1 cellular context compared by ENCODE assay signal in the genomic region with DNA sequence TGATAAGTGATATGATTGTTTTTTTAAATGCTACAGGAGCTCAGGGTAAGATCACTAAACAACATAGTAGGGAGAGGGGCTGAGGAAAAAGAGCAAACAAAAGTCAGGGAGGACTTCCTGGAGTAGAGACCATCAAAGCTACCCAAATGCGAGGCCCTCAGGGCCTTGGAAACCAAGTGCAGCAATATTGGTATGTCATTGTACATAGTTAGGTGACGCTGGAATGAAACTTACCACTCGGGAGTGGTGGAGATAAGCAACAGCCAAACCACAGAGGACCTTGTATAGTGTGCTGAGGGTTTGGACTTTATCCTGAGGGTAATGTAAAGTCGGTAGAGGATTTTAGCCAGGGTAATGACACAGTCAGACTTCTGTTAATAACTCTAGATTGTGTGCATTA.
TF ChIP-seq lines count a peak whose summit lies in the region.

No MANE protein-coding gene starts in this region.

TF ChIP-seq in HepG2, 621 proteins besides CTCF, POLR2A, EP300 and RAD21 (continued from another document and continues in another):
- TF ChIP-seq, protein P1, sequence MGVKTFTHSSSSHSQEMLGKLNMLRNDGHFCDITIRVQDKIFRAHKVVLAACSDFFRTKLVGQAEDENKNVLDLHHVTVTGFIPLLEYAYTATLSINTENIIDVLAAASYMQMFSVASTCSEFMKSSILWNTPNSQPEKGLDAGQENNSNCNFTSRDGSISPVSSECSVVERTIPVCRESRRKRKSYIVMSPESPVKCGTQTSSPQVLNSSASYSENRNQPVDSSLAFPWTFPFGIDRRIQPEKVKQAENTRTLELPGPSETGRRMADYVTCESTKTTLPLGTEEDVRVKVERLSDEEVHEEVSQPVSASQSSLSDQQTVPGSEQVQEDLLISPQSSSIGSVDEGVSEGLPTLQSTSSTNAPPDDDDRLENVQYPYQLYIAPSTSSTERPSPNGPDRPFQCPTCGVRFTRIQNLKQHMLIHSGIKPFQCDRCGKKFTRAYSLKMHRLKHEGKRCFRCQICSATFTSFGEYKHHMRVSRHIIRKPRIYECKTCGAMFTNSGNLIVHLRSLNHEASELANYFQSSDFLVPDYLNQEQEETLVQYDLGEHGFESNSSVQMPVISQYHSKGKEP (CRISPR knock-in tag; IDR thresholded peaks at IDR 0.05) = no peak
- TF ChIP-seq ZNF3 (CRISPR knock-in tag; IDR thresholded peaks at IDR 0.05) (no peak), TARDBP (CRISPR knock-in tag; IDR thresholded peaks at IDR 0.05) (0 out of 2 replicates have a peak, but pooled peaks have one; percentile 42), HMG20B (CRISPR knock-in tag; conservative IDR thresholded peaks at IDR 0.05) (no peak), DNMT1 (CRISPR knock-in tag; IDR thresholded peaks at IDR 0.05) (no peak), ZNF136 (CRISPR knock-in tag; IDR thresholded peaks at IDR 0.05; ENCODE audit: low read depth) (no peak), CHD4 (IDR thresholded peaks at IDR 0.05; ENCODE audit: borderline replicate concordance, low read length) (no peak), ZNF644 (CRISPR knock-in tag; IDR thresholded peaks at IDR 0.05; ENCODE audit: low read depth) (peak; percentile 10; the same call in 1 of the 2 replicates), ZNF121 (CRISPR knock-in tag; IDR thresholded peaks at IDR 0.05) (no peak), KDM1A (CRISPR knock-in tag; IDR thresholded peaks at IDR 0.05) (peak; percentile 19; the same call in 1 of the 2 replicates), FOXA3 (CRISPR knock-in tag; IDR thresholded peaks at IDR 0.05) (no peak), KLF11 (CRISPR knock-in tag; IDR thresholded peaks at IDR 0.05) (no peak), ZSCAN12 (CRISPR knock-in tag; IDR thresholded peaks at IDR 0.05) (no peak), ZSCAN22 (CRISPR knock-in tag; IDR thresholded peaks at IDR 0.05) (no peak), GABPB1 (CRISPR knock-in tag; IDR thresholded peaks at IDR 0.05) (no peak), HNF4A (CRISPR knock-in tag; IDR thresholded peaks at IDR 0.05) (peak; percentile 65), GATAD2A (CRISPR knock-in tag; IDR thresholded peaks at IDR 0.05) (0 out of 2 replicates have a peak, but pooled peaks have one; percentile 15), ZNF232 (CRISPR knock-in tag; IDR thresholded peaks at IDR 0.05; ENCODE audit: borderline replicate concordance) (no peak), ZNF652 (CRISPR knock-in tag; IDR thresholded peaks at IDR 0.05; ENCODE audit: borderline replicate concordance, low read depth) (no peak), ZNF33A (CRISPR knock-in tag; IDR thresholded peaks at IDR 0.05; ENCODE audit: borderline replicate concordance) (no peak), CBFB (CRISPR knock-in tag; IDR thresholded peaks at IDR 0.05) (peak; percentile 56; the same call in 1 of the 2 replicates), HCFC1 (IDR thresholded peaks at IDR 0.05; ENCODE audit: low read depth, low read length) (no peak), ETV6 (CRISPR knock-in tag; conservative IDR thresholded peaks at IDR 0.05) (no peak), SRSF1 (optimal IDR thresholded peaks at IDR 0.05; ENCODE audit: low read depth, low read length) (no peak), KDM5A (IDR thresholded peaks at IDR 0.05; ENCODE audit: borderline replicate concordance, low read length) (no peak), ZNF543 (CRISPR knock-in tag; IDR thresholded peaks at IDR 0.05) (no peak), NFRKB (IDR thresholded peaks at IDR 0.05) (no peak), LCORL (IDR thresholded peaks at IDR 0.05) (no peak), LCORL (CRISPR knock-in tag; IDR thresholded peaks at IDR 0.05) (no peak), KMT2A (CRISPR knock-in tag; IDR thresholded peaks at IDR 0.05) (no peak), ZBTB7A (CRISPR knock-in tag; IDR thresholded peaks at IDR 0.05) (no peak), RARA (CRISPR knock-in tag; IDR thresholded peaks at IDR 0.05) (no peak), ZMYM4 (CRISPR knock-in tag; IDR thresholded peaks at IDR 0.05) (peak; percentile 30; the same call in 1 of the 2 replicates), NFYC (CRISPR knock-in tag; IDR thresholded peaks at IDR 0.05) (no peak)
- TF ChIP-seq, protein P2, sequence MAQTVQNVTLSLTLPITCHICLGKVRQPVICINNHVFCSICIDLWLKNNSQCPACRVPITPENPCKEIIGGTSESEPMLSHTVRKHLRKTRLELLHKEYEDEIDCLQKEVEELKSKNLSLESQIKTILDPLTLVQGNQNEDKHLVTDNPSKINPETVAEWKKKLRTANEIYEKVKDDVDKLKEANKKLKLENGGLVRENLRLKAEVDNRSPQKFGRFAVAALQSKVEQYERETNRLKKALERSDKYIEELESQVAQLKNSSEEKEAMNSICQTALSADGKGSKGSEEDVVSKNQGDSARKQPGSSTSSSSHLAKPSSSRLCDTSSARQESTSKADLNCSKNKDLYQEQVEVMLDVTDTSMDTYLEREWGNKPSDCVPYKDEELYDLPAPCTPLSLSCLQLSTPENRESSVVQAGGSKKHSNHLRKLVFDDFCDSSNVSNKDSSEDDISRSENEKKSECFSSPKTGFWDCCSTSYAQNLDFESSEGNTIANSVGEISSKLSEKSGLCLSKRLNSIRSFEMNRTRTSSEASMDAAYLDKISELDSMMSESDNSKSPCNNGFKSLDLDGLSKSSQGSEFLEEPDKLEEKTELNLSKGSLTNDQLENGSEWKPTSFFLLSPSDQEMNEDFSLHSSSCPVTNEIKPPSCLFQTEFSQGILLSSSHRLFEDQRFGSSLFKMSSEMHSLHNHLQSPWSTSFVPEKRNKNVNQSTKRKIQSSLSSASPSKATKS (CRISPR knock-in tag; IDR thresholded peaks at IDR 0.05) = no peak
- TF ChIP-seq, protein P3, sequence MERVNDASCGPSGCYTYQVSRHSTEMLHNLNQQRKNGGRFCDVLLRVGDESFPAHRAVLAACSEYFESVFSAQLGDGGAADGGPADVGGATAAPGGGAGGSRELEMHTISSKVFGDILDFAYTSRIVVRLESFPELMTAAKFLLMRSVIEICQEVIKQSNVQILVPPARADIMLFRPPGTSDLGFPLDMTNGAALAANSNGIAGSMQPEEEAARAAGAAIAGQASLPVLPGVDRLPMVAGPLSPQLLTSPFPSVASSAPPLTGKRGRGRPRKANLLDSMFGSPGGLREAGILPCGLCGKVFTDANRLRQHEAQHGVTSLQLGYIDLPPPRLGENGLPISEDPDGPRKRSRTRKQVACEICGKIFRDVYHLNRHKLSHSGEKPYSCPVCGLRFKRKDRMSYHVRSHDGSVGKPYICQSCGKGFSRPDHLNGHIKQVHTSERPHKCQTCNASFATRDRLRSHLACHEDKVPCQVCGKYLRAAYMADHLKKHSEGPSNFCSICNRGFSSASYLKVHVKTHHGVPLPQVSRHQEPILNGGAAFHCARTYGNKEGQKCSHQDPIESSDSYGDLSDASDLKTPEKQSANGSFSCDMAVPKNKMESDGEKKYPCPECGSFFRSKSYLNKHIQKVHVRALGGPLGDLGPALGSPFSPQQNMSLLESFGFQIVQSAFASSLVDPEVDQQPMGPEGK (CRISPR knock-in tag; IDR thresholded peaks at IDR 0.05) = peak; percentile 24; the same call in 1 of the 2 replicates
- TF ChIP-seq, protein P4, sequence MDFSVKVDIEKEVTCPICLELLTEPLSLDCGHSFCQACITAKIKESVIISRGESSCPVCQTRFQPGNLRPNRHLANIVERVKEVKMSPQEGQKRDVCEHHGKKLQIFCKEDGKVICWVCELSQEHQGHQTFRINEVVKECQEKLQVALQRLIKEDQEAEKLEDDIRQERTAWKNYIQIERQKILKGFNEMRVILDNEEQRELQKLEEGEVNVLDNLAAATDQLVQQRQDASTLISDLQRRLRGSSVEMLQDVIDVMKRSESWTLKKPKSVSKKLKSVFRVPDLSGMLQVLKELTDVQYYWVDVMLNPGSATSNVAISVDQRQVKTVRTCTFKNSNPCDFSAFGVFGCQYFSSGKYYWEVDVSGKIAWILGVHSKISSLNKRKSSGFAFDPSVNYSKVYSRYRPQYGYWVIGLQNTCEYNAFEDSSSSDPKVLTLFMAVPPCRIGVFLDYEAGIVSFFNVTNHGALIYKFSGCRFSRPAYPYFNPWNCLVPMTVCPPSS (IDR thresholded peaks at IDR 0.05) = no peak
- TF ChIP-seq, protein P5, sequence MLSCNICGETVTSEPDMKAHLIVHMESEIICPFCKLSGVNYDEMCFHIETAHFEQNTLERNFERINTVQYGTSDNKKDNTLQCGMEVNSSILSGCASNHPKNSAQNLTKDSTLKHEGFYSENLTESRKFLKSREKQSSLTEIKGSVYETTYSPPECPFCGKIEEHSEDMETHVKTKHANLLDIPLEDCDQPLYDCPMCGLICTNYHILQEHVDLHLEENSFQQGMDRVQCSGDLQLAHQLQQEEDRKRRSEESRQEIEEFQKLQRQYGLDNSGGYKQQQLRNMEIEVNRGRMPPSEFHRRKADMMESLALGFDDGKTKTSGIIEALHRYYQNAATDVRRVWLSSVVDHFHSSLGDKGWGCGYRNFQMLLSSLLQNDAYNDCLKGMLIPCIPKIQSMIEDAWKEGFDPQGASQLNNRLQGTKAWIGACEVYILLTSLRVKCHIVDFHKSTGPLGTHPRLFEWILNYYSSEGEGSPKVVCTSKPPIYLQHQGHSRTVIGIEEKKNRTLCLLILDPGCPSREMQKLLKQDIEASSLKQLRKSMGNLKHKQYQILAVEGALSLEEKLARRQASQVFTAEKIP (CRISPR knock-in tag; IDR thresholded peaks at IDR 0.05; ENCODE audit: borderline replicate concordance) = no peak
- TF ChIP-seq, protein P6, sequence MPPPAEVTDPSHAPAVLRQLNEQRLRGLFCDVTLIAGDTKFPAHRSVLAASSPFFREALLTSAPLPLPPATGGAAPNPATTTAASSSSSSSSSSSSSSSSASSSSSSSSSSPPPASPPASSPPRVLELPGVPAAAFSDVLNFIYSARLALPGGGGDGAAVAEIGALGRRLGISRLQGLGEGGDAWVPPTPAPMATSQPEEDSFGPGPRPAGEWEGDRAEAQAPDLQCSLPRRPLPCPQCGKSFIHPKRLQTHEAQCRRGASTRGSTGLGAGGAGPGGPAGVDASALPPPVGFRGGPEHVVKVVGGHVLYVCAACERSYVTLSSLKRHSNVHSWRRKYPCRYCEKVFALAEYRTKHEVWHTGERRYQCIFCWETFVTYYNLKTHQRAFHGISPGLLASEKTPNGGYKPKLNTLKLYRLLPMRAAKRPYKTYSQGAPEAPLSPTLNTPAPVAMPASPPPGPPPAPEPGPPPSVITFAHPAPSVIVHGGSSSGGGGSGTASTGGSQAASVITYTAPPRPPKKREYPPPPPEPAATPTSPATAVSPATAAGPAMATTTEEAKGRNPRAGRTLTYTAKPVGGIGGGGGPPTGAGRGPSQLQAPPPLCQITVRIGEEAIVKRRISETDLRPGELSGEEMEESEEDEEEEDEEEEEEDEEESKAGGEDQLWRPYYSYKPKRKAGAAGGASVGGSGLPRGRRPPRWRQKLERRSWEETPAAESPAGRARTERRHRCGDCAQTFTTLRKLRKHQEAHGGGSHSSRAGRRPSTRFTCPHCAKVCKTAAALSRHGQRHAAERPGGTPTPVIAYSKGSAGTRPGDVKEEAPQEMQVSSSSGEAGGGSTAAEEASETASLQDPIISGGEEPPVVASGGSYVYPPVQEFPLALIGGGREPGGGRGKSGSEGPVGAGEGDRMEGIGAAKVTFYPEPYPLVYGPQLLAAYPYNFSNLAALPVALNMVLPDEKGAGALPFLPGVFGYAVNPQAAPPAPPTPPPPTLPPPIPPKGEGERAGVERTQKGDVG (CRISPR knock-in tag; IDR thresholded peaks at IDR 0.05; ENCODE audit: borderline replicate concordance) = no peak
- TF ChIP-seq, protein P7, sequence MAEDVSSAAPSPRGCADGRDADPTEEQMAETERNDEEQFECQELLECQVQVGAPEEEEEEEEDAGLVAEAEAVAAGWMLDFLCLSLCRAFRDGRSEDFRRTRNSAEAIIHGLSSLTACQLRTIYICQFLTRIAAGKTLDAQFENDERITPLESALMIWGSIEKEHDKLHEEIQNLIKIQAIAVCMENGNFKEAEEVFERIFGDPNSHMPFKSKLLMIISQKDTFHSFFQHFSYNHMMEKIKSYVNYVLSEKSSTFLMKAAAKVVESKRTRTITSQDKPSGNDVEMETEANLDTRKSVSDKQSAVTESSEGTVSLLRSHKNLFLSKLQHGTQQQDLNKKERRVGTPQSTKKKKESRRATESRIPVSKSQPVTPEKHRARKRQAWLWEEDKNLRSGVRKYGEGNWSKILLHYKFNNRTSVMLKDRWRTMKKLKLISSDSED (CRISPR knock-in tag; IDR thresholded peaks at IDR 0.05) = no peak
- TF ChIP-seq, protein P8, sequence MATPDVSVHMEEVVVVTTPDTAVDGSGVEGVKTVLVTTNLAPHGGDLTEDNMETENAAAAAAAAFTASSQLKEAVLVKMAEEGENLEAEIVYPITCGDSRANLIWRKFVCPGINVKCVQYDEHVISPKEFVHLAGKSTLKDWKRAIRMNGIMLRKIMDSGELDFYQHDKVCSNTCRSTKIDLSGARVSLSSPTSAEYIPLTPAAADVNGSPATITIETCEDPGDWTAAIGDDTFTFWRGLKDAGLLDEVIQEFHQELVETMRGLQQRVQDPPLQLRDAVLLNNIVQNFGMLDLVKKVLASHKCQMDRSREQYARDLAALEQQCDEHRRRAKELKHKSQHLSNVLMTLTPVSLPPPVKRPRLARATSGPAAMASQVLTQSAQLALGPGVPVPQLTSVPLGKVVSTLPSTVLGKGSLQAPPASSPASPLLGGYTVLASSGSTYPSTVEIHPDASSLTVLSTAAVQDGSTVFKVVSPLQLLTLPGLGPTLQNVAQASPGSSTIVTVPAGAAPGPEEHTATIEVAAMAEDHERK (CRISPR knock-in tag; IDR thresholded peaks at IDR 0.05; ENCODE audit: low read depth) = no peak
- TF ChIP-seq, protein P9, sequence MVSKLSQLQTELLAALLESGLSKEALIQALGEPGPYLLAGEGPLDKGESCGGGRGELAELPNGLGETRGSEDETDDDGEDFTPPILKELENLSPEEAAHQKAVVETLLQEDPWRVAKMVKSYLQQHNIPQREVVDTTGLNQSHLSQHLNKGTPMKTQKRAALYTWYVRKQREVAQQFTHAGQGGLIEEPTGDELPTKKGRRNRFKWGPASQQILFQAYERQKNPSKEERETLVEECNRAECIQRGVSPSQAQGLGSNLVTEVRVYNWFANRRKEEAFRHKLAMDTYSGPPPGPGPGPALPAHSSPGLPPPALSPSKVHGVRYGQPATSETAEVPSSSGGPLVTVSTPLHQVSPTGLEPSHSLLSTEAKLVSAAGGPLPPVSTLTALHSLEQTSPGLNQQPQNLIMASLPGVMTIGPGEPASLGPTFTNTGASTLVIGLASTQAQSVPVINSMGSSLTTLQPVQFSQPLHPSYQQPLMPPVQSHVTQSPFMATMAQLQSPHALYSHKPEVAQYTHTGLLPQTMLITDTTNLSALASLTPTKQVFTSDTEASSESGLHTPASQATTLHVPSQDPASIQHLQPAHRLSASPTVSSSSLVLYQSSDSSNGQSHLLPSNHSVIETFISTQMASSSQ (IDR thresholded peaks at IDR 0.05; ENCODE audit: low read depth) = no peak
- TF ChIP-seq, protein P9 (CRISPR knock-in tag; IDR thresholded peaks at IDR 0.05; ENCODE audit: borderline replicate concordance) = peak; percentile 25; the same call in 1 of the 2 replicates
